ENCODE assay signal across 8 cellular contexts in genomic region chr3:113696658-113697191, GRCh38. TPM values are rescaled to one million over a fixed set of nuclear protein-coding genes. Genes with fewer than 3 reads are reported as not detected.
A peak's percentile ranks its signal among the peaks of the same experiment; 100 is the strongest.
DNase-seq lines count a peak whose midpoint lies in the region; ATAC-seq and TF ChIP-seq lines count a peak whose summit lies in the region.

No MANE protein-coding gene starts in this region.

- H3K79me2 ChIP-seq in trophoblast cell (ENCODE audit: control insufficient read depth, insufficient read depth, low read length, poor library complexity): peaks cover 13% of the 10 kb centered on the region

- ATAC-seq in HG02763 (IDR thresholded peaks at IDR 0.05; ENCODE audit: unreplicated experiment) (peak; percentile 95), heart left ventricle (peak; percentile 96 to 99 (median 97))

- H3K36me3 ChIP-seq in adrenal gland (replicated peaks in 1 of 2) (no peaks in the 10 kb centered on the region), heart left ventricle (no peaks in the 10 kb centered on the region), trophoblast cell (ENCODE audit: control insufficient read depth in 1 of 2, insufficient read depth in 2 of 2, low read length in 2 of 2) (no peaks in the 10 kb centered on the region), transverse colon (no peaks in the 10 kb centered on the region)

- no peak overlapping the region for H2AK5ac ChIP-seq in trophoblast cell (ENCODE audit: low read length)

- peak overlapping the region; percentile 85 for H3K14ac ChIP-seq in trophoblast cell (ENCODE audit: low read length)

- TF ChIP-seq POLR2A in adrenal gland (IDR thresholded peaks at IDR 0.05) (no peak), heart left ventricle (IDR thresholded peaks at IDR 0.05) (no peak), transverse colon (IDR thresholded peaks at IDR 0.05) (no peak)

- peaks cover 14% of the 10 kb centered on the region for H3K79me1 ChIP-seq in trophoblast cell (ENCODE audit: low read length)

- H3K27ac ChIP-seq in adrenal gland (peak overlapping the region; percentile 23 to 99 (median 96)), heart left ventricle (peak overlapping the region; percentile 96 to 100 (median 100)), trophoblast cell (ENCODE audit: low read depth, low read length) (peak overlapping the region; percentile 74), transverse colon (peak overlapping the region; percentile 99 to 100 (median 100))

- H4K12ac ChIP-seq in trophoblast cell (ENCODE audit: low read depth, low read length): no peak overlapping the region

- H3K4me3 ChIP-seq in GM12865 (ENCODE audit: low read depth, low read length) (peak overlapping the region; percentile 80), adrenal gland (peak overlapping the region; percentile 12 to 98 (median 61)), heart left ventricle (peak overlapping the region; percentile 56 to 100 (median 87)), trophoblast cell (ENCODE audit: low read depth, low read length) (peak overlapping the region; percentile 75), transverse colon (peak overlapping the region; percentile 96 to 100 (median 98))

- H3K9ac ChIP-seq in trophoblast cell (ENCODE audit: low read length): peak overlapping the region; percentile 94

- no peak for TF ChIP-seq EP300 in transverse colon (IDR thresholded peaks at IDR 0.05; ENCODE audit: low read depth)

- peak overlapping the region; percentile 95 for H4K8ac ChIP-seq in trophoblast cell (ENCODE audit: low read depth, low read length)

- H2AFZ ChIP-seq in trophoblast cell (ENCODE audit: insufficient read depth, low read length, poor library complexity): peak overlapping the region; percentile 81

- peak; percentile 100 for DNase-seq in GM12865 (ENCODE audit: low read depth)
- peak; percentile 98 to 100 (median 99) for DNase-seq in NCI-H1417 (lab: John Stamatoyannopoulos, UW)
- DNase-seq in SW 1271 (lab: John Stamatoyannopoulos, UW): peak; percentile 97 to 100
- peak; percentile 99 to 100 (median 100) for DNase-seq in adrenal gland
- DNase-seq in heart left ventricle: peak; percentile 99 to 100 (median 99)
- DNase-seq in trophoblast cell: peak; percentile 99 to 100
- DNase-seq in transverse colon: peak; percentile 99

- no peak overlapping the region for H2BK12ac ChIP-seq in trophoblast cell (ENCODE audit: low read length)

- H2BK120ac ChIP-seq in trophoblast cell (ENCODE audit: insufficient read depth, low read length, poor library complexity): no peak overlapping the region

- intact Hi-C loops in adrenal gland (cut with DNase I) (no loop called here), heart left ventricle (cut with DNase I) (loop anchor here in 7 of 10 donors (1.0 to 10.0 kb wide), 8 partner anchors 41 to 182 kb away; partner anchors contain the start of genes NAA50 (in 4 of the 7), ATP6V1A (in 3 of the 7) and SPICE1 (in 2 of the 7)), transverse colon (cut with DNase I; ENCODE audit: low total_unique reads) (loop anchor here (2.0 kb wide), 1 partner anchor 50 kb away; the partner anchor contains the start of genes ATP6V1A and NAA50)

- H3K4me1 ChIP-seq in adrenal gland (replicated peaks in 1 of 2) (peaks cover 7 to 39% of the 10 kb centered on the region in 2 donors), heart left ventricle (peaks cover 2 to 45% (median 27%) of the 10 kb centered on the region in 12 donors), trophoblast cell (ENCODE audit: control insufficient read depth in 1 of 2, insufficient read depth in 2 of 2, low read length in 2 of 2) (peaks cover 3 to 5% of the 10 kb centered on the region in 2 experiments), transverse colon (peaks cover 16 to 43% (median 23%) of the 10 kb centered on the region in 4 donors)

- peak overlapping the region; percentile 76 for H2BK5ac ChIP-seq in trophoblast cell (ENCODE audit: low read depth, low read length, poor library complexity)

- no peaks in the 10 kb centered on the region for H3K9me3 ChIP-seq in adrenal gland (replicated peaks in 1 of 3)
- no peaks in the 10 kb centered on the region for H3K9me3 ChIP-seq in heart left ventricle
- no peaks in the 10 kb centered on the region for H3K9me3 ChIP-seq in trophoblast cell (ENCODE audit: insufficient read depth, low read depth, low read length)
- no peaks in the 10 kb centered on the region for H3K9me3 ChIP-seq in transverse colon

- H3K27me3 ChIP-seq in adrenal gland (no peaks in the 10 kb centered on the region), heart left ventricle (no peaks in the 10 kb centered on the region), trophoblast cell (ENCODE audit: insufficient read depth, low read length) (no peaks in the 10 kb centered on the region), transverse colon (no peaks in the 10 kb centered on the region)

- 0 to 1% (median 1%) methylated on average over 18 to 31 of the region's 31 CpGs for WGBS in adrenal gland, 4 donors
- WGBS in heart left ventricle, 4 donors: 1 to 2% (median 1%) methylated on average over 25 to 31 of the region's 31 CpGs
- no CpG with 5 or more reads among the region's 31 CpGs for WGBS in trophoblast cell (ENCODE audit: extremely low coverage, insufficient coverage, insufficient read length)
- 0% methylated on average over 10 to 31 of the region's 31 CpGs for WGBS in transverse colon (ENCODE audit: low coverage in 1 of 2), 2 donors

- H3K18ac ChIP-seq in trophoblast cell (ENCODE audit: low read length): peak overlapping the region; percentile 87

- no peak for TF ChIP-seq CTCF in GM12865 (IDR thresholded peaks at IDR 0.05; ENCODE audit: insufficient read depth, low read depth, low read length, missing control alignments)
- peak in 4 of 6 experiments; percentile 8 to 41 (median 34) for TF ChIP-seq CTCF in adrenal gland (IDR thresholded peaks at IDR 0.05)
- TF ChIP-seq CTCF in heart left ventricle (IDR thresholded peaks at IDR 0.05): peak in 7 of 12 donors; percentile 23 to 54 (median 29)
- peak in 3 of 5 experiments; percentile 11 to 47 (median 31) for TF ChIP-seq CTCF in transverse colon (IDR thresholded peaks at IDR 0.05)

- H3K4me2 ChIP-seq in trophoblast cell (ENCODE audit: low read length): peak overlapping the region; percentile 94

- in situ Hi-C loops in transverse colon (cut with MboI; ENCODE audit: low pct_ligation_motif_present in 1 of 4, low pct_unique_long_range_greater_than_20kb in 1 of 4, low sequenced_read_pairs in 3 of 4): loop anchor here in 1 of 4 donors (10.0 kb wide), 1 partner anchor 48 kb away; the partner anchor contains the start of genes ATP6V1A and NAA50

- no peak overlapping the region for H3K23ac ChIP-seq in trophoblast cell (ENCODE audit: low read length)

- peak overlapping the region; percentile 70 for H4K91ac ChIP-seq in trophoblast cell (ENCODE audit: low read depth, low read length)

- H3K4ac ChIP-seq in trophoblast cell (ENCODE audit: low read depth, low read length): peak overlapping the region; percentile 82

RNA-seq across cellular contexts. Expression of gene USF3, which starts 0.3 kb away (rescaled TPM):
- 10 to 100 TPM; 13.4 to 22.4 (median 16.1) TPM for total RNA-seq in adrenal gland
- polyA plus RNA-seq in adrenal gland: 1 to 10 TPM; 3.9 to 8.2 (median 4.5) TPM
- 10 to 100 TPM in 8 of 9 donors, 1 to 10 TPM in 1; 9.8 to 25.3 (median 17.3) TPM for total RNA-seq in heart left ventricle
- polyA plus RNA-seq in heart left ventricle: 1 to 10 TPM; 4.3 to 5.8 TPM
- 9.3 and 9.6 TPM in 2 replicates for polyA plus RNA-seq in trophoblast cell (2013)
- 10 to 100 TPM; 23.1 to 33.2 (median 27.8) TPM for total RNA-seq in transverse colon

RNA-seq across cellular contexts. Expression of gene NAA50, which starts 49.3 kb away (rescaled TPM):
- 100 to 1,000 TPM in 6 of 8 donors, 10 to 100 TPM in 2; 89.4 to 217 (median 114) TPM for total RNA-seq in adrenal gland
- polyA plus RNA-seq in adrenal gland: 100 to 1,000 TPM in 1 of 3 donors, 10 to 100 TPM in 2; 17.2 to 233 (median 24.1) TPM
- total RNA-seq in heart left ventricle: 100 to 1,000 TPM in 2 of 9 donors, 10 to 100 TPM in 7; 64.0 to 103 (median 77.6) TPM
- polyA plus RNA-seq in heart left ventricle: 100 to 1,000 TPM in 1 of 2 donors, 10 to 100 TPM in 1; 15.0 to 147 TPM
- 111 and 115 TPM in 2 replicates for polyA plus RNA-seq in trophoblast cell (2013)
- total RNA-seq in transverse colon: 100 to 1,000 TPM in 2 of 4 donors, 10 to 100 TPM in 2; 55.7 to 116 (median 82.7) TPM

RNA-seq across cellular contexts. Expression of gene ATP6V1A, which starts 50.1 kb away (rescaled TPM):
- total RNA-seq in adrenal gland (100 to 1,000 TPM in 6 of 8 donors, 10 to 100 TPM in 2; 95.1 to 165 (median 117) TPM), heart left ventricle (10 to 100 TPM; 16.0 to 66.8 (median 21.2) TPM), transverse colon (10 to 100 TPM; 21.9 to 47.2 (median 33.3) TPM)
- polyA plus RNA-seq in adrenal gland (100 to 1,000 TPM in 1 of 3 donors, 10 to 100 TPM in 2; 14.7 to 101 (median 15.2) TPM), heart left ventricle (10 to 100 TPM in 1 of 2 donors, 1 to 10 TPM in 1; 5.9 to 10.9 TPM)
- 38.7 and 40.8 TPM in 2 replicates for polyA plus RNA-seq in trophoblast cell (2013)

Comparison
In these comparisons a context has a peak if more than half of its experiments do, and no peak if none do; other contexts are left out.
1. Peak in every context shown above with its lines: DNase-seq, ATAC-seq, H3K4me3 ChIP-seq and H3K27ac ChIP-seq.
2. intact Hi-C loops: an anchor here in heart left ventricle (1.0 to 10.0 kb wide) and transverse colon (2.0 kb wide); none called in adrenal gland.